ENCODE assay signal across 7 cellular contexts in the genomic region with DNA sequence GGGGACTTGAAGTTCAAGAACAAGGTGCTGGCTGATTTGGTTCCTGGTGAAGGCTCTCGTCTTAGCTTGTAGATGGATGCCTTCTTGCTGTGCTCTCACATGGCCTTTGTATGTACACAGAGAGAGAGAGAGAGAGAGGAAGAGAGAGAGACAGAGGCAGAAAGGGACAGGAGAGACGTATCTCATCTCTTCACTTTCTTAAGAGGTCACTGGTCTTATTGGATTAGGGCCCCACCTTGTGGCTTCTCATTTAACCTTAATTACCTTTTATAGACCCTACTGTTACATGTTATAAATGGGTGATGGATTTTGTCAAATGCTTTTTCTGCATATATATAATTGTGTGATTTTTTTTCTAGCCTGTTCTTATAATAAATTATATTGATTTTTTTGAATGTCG.
DNase-seq lines count a peak whose midpoint lies in the region; ATAC-seq, FAIRE-seq and TF ChIP-seq lines count a peak whose summit lies in the region.

No MANE protein-coding gene starts in this region.

- H3K4me1 ChIP-seq in psoas muscle: no peaks in the 10 kb centered on the region

- H3K27ac ChIP-seq in psoas muscle: no peak overlapping the region

- no peak overlapping the region for H3K4me3 ChIP-seq in bronchial epithelial cell (ENCODE audit: low read depth, low read length)
- H3K4me3 ChIP-seq in psoas muscle: no peak overlapping the region

- DNase-seq in NCI-H524 treated with DMSO at 0.1 percent for 48 hours (lab: John Stamatoyannopoulos, UW): peak; percentile 7
- peak; percentile 28 for DNase-seq in bronchial epithelial cell (ENCODE audit: low read depth)
- DNase-seq in psoas muscle: no peak
- no peak for DNase-seq in epidermal melanocyte (ENCODE audit: insufficient read length, low spot score)
- no peak for DNase-seq in stimulated activated naive CD4-positive, alpha-beta T cell treated with Interleukin-2 at 50 U/mL for 16 hours (lab: John Stamatoyannopoulos, UW)

- intact Hi-C loops in psoas muscle (cut with DNase I): no loop called here

- no peaks in the 10 kb centered on the region for H3K36me3 ChIP-seq in bronchial epithelial cell (ENCODE audit: control insufficient read depth, insufficient read depth, low read length)
- H3K36me3 ChIP-seq in psoas muscle (ENCODE audit: insufficient read depth in 1 of 2, low read depth in 1 of 2): no peaks in the 10 kb centered on the region

- H3K27me3 ChIP-seq in bronchial epithelial cell (ENCODE audit: control insufficient read depth, insufficient read depth, low read length) (no peaks in the 10 kb centered on the region), psoas muscle (ENCODE audit: insufficient read depth in 3 of 3, low read length in 2 of 3) (no peaks in the 10 kb centered on the region)

- TF ChIP-seq CTCF in bronchial epithelial cell (IDR thresholded peaks at IDR 0.05; ENCODE audit: insufficient read depth, low read length, severe bottlenecking) (peak; percentile 28), psoas muscle (IDR thresholded peaks at IDR 0.05) (peak; percentile 11)

- peak; percentile 58 for ATAC-seq in HG03066 (IDR thresholded peaks at IDR 0.05; ENCODE audit: low read depth, unreplicated experiment)
- ATAC-seq in psoas muscle: no peak
- ATAC-seq in GM18909 (IDR thresholded peaks at IDR 0.05; ENCODE audit: poor library complexity, unreplicated experiment): no peak

- no peak for FAIRE-seq in bronchial epithelial cell (lab: Jason Lieb, UNC)

- no peaks in the 10 kb centered on the region for H3K9me3 ChIP-seq in psoas muscle

- WGBS in psoas muscle, 3 donors: 22 to 26% (median 24%) methylated on average over 3 of the region's 3 CpGs

Comparison
In these comparisons a context has a peak if more than half of its experiments do, and no peak if none do; other contexts are left out.
1. DNase-seq: peak in NCI-H524 treated with DMSO at 0.1 percent for 48 hours (single experiment) and bronchial epithelial cell (single experiment); none in psoas muscle (0 of 2), epidermal melanocyte (single experiment) and stimulated activated naive CD4-positive, alpha-beta T cell treated with Interleukin-2 at 50 U/mL for 16 hours (single experiment).